ENCODE assay signal across 20 cellular contexts in genomic region chr1:41009466-41009865, GRCh38.
DNase-seq lines count a peak whose midpoint lies in the region; ATAC-seq, FAIRE-seq and TF ChIP-seq lines count a peak whose summit lies in the region.
"Had no signal": no experiment of that assay in that cellular context is flagged by ENCODE, and none has a peak within 500 bp of the region (broad histone marks: within the 10 kb centered on the region; RNA-seq: fewer than 3 reads in every experiment).

No MANE protein-coding gene starts in this region.

- no peak for FAIRE-seq in H54 (lab: Jason Lieb, UNC)
- FAIRE-seq: G401.6 had no signal

- POLR2A ChIA-PET in RWPE1 (lab: Yijun Ruan, JAX; ENCODE audit: low non-redundant PET), result no interaction called here

- H3K36me3 ChIP-seq in brain microvascular endothelial cell (replicated peaks), result peaks cover 93% of the 10 kb centered on the region

- in situ Hi-C loops in brain microvascular endothelial cell (cut with HindIII; ENCODE audit: low pct_ligation_motif_present, low sequenced_read_pairs), result no loop called here
- in situ Hi-C loops in GM13976 (cut with MboI; ENCODE audit: low sequenced_read_pairs, unreplicated experiment), result no loop called here

- DNase-seq in ELR (ENCODE audit: low read depth) (peak; percentile 33), RWPE1 (ENCODE audit: low spot score) (no peak), brain microvascular endothelial cell (no peak), kidney tubule cell (ENCODE audit: low spot score) (peak; percentile 33), GM13976 (ENCODE audit: low spot score) (no peak), H54 (ENCODE audit: insufficient read length, low spot score) (no peak)
- DNase-seq: ACHN, AML-193, Calu3, DMS79, MV-4-11, NCI-H1436 treated with DMSO at 0.1 percent for 48 hours, NCI-H2029 treated with DMSO at 0.1 percent for 48 hours, NCI-H2171 treated with DMSO at 0.1 percent for 48 hours, NCI-H510A, NCI-H774, SJCRH30 had no signal

- H3K4me3 ChIP-seq in brain microvascular endothelial cell (ENCODE audit: low read depth, low read length), result no peak overlapping the region
- H3K4me3 ChIP-seq: SJCRH30 had no signal

- CTCF ChIA-PET in RWPE1 (lab: Yijun Ruan, JAX), result no interaction called here

- H3K27me3 ChIP-seq in brain microvascular endothelial cell (replicated peaks), result no peaks in the 10 kb centered on the region
- H3K27me3 ChIP-seq: SJCRH30 had no signal

- no peak for TF ChIP-seq POLR2A in H54 (IDR thresholded peaks at IDR 0.05; ENCODE audit: low read depth, low read length)

- TF ChIP-seq CTCF in RWPE1 (conservative IDR thresholded peaks at IDR 0.05; ENCODE audit: low read depth) (no peak), brain microvascular endothelial cell (IDR thresholded peaks at IDR 0.05; ENCODE audit: low read depth, low read length, missing control alignments) (no peak), GM13976 (IDR thresholded peaks at IDR 0.05; ENCODE audit: borderline replicate concordance, control extremely low read depth, extremely low read depth, insufficient read depth, missing control alignments) (no peak)

- ATAC-seq in GM21423 (IDR thresholded peaks at IDR 0.05; ENCODE audit: unreplicated experiment), result no peak
- ATAC-seq: HCT116 had no signal

- H3K27ac ChIP-seq in RWPE1 (peak overlapping the region; percentile 17; the same call in 1 of the 2 replicates), brain microvascular endothelial cell (peak overlapping the region; percentile 30)
- H3K27ac ChIP-seq: SJCRH30 had no signal

Comparison
In these comparisons a context has a peak if more than half of its experiments do, and no peak if none do; other contexts are left out.
1. DNase-seq: peak in ELR (single experiment) and kidney tubule cell (single experiment); none in RWPE1 (single experiment), brain microvascular endothelial cell (single experiment), GM13976 (single experiment) and H54 (single experiment).